In the genomic region with DNA sequence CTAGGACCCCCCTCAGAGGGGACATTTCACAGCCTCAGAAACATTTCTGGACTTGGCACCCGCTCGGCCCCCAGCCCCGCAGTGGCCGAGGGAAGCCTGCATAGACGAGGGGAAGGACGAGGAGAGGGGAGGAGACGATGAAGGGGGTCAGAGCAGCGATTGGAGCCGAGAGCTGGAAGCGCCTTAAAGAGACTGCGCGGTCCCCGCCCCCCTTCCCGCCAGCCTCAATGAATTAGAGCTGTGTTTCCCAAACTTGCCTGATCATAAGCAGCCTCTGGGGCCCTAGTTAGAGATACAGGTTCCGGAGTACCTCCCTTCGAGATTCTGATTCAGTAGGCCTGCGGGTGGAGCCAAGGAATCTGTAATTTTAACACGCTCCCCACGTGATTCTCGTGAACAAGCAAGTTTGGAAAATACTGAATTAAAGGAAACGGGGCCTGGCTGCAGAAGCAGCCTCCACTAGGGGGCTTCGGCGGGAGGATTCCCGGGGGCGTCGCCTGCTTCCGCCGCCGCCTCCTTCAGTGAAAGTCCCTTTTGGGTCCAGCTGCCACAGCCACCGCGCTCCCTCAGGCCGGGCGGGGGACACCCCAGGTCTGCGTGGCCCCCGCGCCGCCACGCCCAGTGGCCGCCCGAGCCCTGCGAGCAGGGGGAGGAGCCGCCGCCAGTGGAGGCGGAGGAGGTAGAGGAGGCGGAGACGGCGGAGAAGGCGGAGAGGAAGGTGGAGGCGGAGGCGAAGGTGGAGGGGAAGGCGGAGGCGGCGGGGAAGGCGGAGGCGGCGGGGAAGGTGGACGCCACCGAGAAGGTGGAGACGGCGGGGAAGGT, we compare ENCODE assay signal across 1 cellular context.
TF ChIP-seq lines count a peak whose summit lies in the region.

A gene (plus strand): TSS at position 651 of the 822 bp plus-strand sequence. CDS start 824 bp downstream, outside the sequence.

TF ChIP-seq in GM12878, 131 proteins besides CTCF, POLR2A, EP300 and RAD21 (continued from another document and continues in another):
- TF ChIP-seq, protein P1, sequence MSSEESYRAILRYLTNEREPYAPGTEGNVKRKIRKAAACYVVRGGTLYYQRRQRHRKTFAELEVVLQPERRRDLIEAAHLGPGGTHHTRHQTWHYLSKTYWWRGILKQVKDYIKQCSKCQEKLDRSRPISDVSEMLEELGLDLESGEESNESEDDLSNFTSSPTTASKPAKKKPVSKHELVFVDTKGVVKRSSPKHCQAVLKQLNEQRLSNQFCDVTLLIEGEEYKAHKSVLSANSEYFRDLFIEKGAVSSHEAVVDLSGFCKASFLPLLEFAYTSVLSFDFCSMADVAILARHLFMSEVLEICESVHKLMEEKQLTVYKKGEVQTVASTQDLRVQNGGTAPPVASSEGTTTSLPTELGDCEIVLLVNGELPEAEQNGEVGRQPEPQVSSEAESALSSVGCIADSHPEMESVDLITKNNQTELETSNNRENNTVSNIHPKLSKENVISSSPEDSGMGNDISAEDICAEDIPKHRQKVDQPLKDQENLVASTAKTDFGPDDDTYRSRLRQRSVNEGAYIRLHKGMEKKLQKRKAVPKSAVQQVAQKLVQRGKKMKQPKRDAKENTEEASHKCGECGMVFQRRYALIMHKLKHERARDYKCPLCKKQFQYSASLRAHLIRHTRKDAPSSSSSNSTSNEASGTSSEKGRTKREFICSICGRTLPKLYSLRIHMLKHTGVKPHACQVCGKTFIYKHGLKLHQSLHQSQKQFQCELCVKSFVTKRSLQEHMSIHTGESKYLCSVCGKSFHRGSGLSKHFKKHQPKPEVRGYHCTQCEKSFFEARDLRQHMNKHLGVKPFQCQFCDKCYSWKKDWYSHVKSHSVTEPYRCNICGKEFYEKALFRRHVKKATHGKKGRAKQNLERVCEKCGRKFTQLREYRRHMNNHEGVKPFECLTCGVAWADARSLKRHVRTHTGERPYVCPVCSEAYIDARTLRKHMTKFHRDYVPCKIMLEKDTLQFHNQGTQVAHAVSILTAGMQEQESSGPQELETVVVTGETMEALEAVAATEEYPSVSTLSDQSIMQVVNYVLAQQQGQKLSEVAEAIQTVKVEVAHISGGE (CRISPR knock-in tag; IDR thresholded peaks at IDR 0.05), result no peak
- TF ChIP-seq CHD2 (IDR thresholded peaks at IDR 0.05; ENCODE audit: borderline replicate concordance, low read depth, low read length), result 0 out of 2 replicates have a peak, but pooled peaks have one; percentile 17
- no peak for TF ChIP-seq TAF1 (IDR thresholded peaks at IDR 0.05; ENCODE audit: borderline replicate concordance, low read depth, low read length)
- TF ChIP-seq SIX5 (IDR thresholded peaks at IDR 0.05; ENCODE audit: low read depth, low read length, severe bottlenecking), result no peak
- 0 out of 2 replicates have a peak, but pooled peaks have one; percentile 43 for TF ChIP-seq TCF12 (IDR thresholded peaks at IDR 0.05; ENCODE audit: low read depth, low read length)
- TF ChIP-seq, protein P2, sequence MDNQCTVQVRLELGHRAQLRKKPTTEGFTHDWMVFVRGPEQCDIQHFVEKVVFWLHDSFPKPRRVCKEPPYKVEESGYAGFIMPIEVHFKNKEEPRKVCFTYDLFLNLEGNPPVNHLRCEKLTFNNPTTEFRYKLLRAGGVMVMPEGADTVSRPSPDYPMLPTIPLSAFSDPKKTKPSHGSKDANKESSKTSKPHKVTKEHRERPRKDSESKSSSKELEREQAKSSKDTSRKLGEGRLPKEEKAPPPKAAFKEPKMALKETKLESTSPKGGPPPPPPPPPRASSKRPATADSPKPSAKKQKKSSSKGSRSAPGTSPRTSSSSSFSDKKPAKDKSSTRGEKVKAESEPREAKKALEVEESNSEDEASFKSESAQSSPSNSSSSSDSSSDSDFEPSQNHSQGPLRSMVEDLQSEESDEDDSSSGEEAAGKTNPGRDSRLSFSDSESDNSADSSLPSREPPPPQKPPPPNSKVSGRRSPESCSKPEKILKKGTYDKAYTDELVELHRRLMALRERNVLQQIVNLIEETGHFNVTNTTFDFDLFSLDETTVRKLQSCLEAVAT (IDR thresholded peaks at IDR 0.05), result no peak
- TF ChIP-seq, protein P3, sequence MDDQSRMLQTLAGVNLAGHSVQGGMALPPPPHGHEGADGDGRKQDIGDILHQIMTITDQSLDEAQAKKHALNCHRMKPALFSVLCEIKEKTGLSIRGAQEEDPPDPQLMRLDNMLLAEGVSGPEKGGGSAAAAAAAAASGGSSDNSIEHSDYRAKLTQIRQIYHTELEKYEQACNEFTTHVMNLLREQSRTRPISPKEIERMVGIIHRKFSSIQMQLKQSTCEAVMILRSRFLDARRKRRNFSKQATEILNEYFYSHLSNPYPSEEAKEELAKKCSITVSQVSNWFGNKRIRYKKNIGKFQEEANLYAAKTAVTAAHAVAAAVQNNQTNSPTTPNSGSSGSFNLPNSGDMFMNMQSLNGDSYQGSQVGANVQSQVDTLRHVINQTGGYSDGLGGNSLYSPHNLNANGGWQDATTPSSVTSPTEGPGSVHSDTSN (IDR thresholded peaks at IDR 0.05; ENCODE audit: insufficient replicate concordance, low read depth, low read length), result no peak
- TF ChIP-seq ASH2L (IDR thresholded peaks at IDR 0.05; ENCODE audit: borderline replicate concordance, low read depth), result no peak
- TF ChIP-seq, protein P4, sequence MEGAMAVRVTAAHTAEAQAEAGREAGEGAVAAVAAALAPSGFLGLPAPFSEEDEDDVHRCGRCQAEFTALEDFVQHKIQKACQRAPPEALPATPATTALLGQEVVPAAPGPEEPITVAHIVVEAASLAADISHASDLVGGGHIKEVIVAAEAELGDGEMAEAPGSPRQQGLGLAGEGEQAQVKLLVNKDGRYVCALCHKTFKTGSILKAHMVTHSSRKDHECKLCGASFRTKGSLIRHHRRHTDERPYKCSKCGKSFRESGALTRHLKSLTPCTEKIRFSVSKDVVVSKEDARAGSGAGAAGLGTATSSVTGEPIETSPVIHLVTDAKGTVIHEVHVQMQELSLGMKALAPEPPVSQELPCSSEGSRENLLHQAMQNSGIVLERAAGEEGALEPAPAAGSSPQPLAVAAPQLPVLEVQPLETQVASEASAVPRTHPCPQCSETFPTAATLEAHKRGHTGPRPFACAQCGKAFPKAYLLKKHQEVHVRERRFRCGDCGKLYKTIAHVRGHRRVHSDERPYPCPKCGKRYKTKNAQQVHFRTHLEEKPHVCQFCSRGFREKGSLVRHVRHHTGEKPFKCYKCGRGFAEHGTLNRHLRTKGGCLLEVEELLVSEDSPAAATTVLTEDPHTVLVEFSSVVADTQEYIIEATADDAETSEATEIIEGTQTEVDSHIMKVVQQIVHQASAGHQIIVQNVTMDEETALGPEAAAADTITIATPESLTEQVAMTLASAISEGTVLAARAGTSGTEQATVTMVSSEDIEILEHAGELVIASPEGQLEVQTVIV (IDR thresholded peaks at IDR 0.05; ENCODE audit: borderline replicate concordance, partially characterized antibody), result no peak
- TF ChIP-seq, protein P5, sequence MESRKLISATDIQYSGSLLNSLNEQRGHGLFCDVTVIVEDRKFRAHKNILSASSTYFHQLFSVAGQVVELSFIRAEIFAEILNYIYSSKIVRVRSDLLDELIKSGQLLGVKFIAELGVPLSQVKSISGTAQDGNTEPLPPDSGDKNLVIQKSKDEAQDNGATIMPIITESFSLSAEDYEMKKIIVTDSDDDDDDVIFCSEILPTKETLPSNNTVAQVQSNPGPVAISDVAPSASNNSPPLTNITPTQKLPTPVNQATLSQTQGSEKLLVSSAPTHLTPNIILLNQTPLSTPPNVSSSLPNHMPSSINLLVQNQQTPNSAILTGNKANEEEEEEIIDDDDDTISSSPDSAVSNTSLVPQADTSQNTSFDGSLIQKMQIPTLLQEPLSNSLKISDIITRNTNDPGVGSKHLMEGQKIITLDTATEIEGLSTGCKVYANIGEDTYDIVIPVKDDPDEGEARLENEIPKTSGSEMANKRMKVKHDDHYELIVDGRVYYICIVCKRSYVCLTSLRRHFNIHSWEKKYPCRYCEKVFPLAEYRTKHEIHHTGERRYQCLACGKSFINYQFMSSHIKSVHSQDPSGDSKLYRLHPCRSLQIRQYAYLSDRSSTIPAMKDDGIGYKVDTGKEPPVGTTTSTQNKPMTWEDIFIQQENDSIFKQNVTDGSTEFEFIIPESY (IDR thresholded peaks at IDR 0.05), result no peak
- TF ChIP-seq SREBF1 (IDR thresholded peaks at IDR 0.05; ENCODE audit: low read length), result no peak
- no peak for TF ChIP-seq ZNF207 (IDR thresholded peaks at IDR 0.05; ENCODE audit: borderline replicate concordance)
- no peak for TF ChIP-seq TARDBP (IDR thresholded peaks at IDR 0.05; ENCODE audit: borderline replicate concordance)
- no peak for TF ChIP-seq RELA (IDR thresholded peaks at IDR 0.05; ENCODE audit: borderline replicate concordance, partially characterized antibody)
- peak; percentile 73; the same call in 1 of the 2 replicates for TF ChIP-seq HDGF (IDR thresholded peaks at IDR 0.05)
- no peak for TF ChIP-seq CBX5 (IDR thresholded peaks at IDR 0.05; ENCODE audit: low read depth)
- TF ChIP-seq ZNF24 (IDR thresholded peaks at IDR 0.05), result no peak
- no peak for TF ChIP-seq RB1 (IDR thresholded peaks at IDR 0.05; ENCODE audit: borderline replicate concordance)
- TF ChIP-seq, protein P6, sequence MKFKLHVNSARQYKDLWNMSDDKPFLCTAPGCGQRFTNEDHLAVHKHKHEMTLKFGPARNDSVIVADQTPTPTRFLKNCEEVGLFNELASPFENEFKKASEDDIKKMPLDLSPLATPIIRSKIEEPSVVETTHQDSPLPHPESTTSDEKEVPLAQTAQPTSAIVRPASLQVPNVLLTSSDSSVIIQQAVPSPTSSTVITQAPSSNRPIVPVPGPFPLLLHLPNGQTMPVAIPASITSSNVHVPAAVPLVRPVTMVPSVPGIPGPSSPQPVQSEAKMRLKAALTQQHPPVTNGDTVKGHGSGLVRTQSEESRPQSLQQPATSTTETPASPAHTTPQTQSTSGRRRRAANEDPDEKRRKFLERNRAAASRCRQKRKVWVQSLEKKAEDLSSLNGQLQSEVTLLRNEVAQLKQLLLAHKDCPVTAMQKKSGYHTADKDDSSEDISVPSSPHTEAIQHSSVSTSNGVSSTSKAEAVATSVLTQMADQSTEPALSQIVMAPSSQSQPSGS (IDR thresholded peaks at IDR 0.05; ENCODE audit: low read length), result no peak
- TF ChIP-seq TCF3 (IDR thresholded peaks at IDR 0.05; ENCODE audit: borderline replicate concordance, insufficient read depth, low read depth, low read length), result 0 out of 2 replicates have a peak, but pooled peaks have one; percentile 23
- peak; percentile 60 for TF ChIP-seq RAD51 (IDR thresholded peaks at IDR 0.05)
- TF ChIP-seq, protein P7, sequence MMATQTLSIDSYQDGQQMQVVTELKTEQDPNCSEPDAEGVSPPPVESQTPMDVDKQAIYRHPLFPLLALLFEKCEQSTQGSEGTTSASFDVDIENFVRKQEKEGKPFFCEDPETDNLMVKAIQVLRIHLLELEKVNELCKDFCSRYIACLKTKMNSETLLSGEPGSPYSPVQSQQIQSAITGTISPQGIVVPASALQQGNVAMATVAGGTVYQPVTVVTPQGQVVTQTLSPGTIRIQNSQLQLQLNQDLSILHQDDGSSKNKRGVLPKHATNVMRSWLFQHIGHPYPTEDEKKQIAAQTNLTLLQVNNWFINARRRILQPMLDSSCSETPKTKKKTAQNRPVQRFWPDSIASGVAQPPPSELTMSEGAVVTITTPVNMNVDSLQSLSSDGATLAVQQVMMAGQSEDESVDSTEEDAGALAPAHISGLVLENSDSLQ (IDR thresholded peaks at IDR 0.05), result no peak
- no peak for TF ChIP-seq NFYA (IDR thresholded peaks at IDR 0.05; ENCODE audit: borderline replicate concordance, low read depth, low read length)
- TF ChIP-seq ZNF274 (IDR thresholded peaks at IDR 0.05; ENCODE audit: insufficient read depth, insufficient read length), result no peak
- no peak for TF ChIP-seq ZZZ3 (IDR thresholded peaks at IDR 0.05; ENCODE audit: control insufficient read depth, insufficient read length, low read depth)
- TF ChIP-seq NR2C2 (IDR thresholded peaks at IDR 0.05; ENCODE audit: borderline replicate concordance, control insufficient read depth, insufficient read length, low read depth), result no peak
- no peak for TF ChIP-seq NBN (IDR thresholded peaks at IDR 0.05)
- TF ChIP-seq, protein P8, sequence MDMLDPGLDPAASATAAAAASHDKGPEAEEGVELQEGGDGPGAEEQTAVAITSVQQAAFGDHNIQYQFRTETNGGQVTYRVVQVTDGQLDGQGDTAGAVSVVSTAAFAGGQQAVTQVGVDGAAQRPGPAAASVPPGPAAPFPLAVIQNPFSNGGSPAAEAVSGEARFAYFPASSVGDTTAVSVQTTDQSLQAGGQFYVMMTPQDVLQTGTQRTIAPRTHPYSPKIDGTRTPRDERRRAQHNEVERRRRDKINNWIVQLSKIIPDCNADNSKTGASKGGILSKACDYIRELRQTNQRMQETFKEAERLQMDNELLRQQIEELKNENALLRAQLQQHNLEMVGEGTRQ (IDR thresholded peaks at IDR 0.05; ENCODE audit: borderline replicate concordance, low read depth, low read length), result no peak
- no peak for TF ChIP-seq CHD4 (IDR thresholded peaks at IDR 0.05)
- TF ChIP-seq SMAD5 (IDR thresholded peaks at IDR 0.05; ENCODE audit: low read depth), result no peak
- TF ChIP-seq BMI1 (IDR thresholded peaks at IDR 0.05; ENCODE audit: borderline replicate concordance), result no peak
- TF ChIP-seq IKZF2 (IDR thresholded peaks at IDR 0.05), result peak in 1 of 2 experiments; percentile 20; a peak in 1 of 4 replicates
- no peak for TF ChIP-seq GABPA (IDR thresholded peaks at IDR 0.05; ENCODE audit: low read depth)
- TF ChIP-seq SREBF2 (IDR thresholded peaks at IDR 0.05; ENCODE audit: low read length), result no peak
- TF ChIP-seq EGR1 (IDR thresholded peaks at IDR 0.05; ENCODE audit: borderline replicate concordance in 1 of 2, low read depth in 2 of 2, low read length in 2 of 2), result peak in 1 of 2 experiments; percentile 85; a peak in 2 of 3 replicates
- no peak for TF ChIP-seq FOXM1 (IDR thresholded peaks at IDR 0.05; ENCODE audit: low read depth, low read length)
- TF ChIP-seq ETV6 (conservative IDR thresholded peaks at IDR 0.05 in 1 of 2, IDR thresholded peaks at IDR 0.05 in 1 of 2; ENCODE audit: borderline replicate concordance in 1 of 2, low read depth in 1 of 2), result no peak
- TF ChIP-seq, protein P9, sequence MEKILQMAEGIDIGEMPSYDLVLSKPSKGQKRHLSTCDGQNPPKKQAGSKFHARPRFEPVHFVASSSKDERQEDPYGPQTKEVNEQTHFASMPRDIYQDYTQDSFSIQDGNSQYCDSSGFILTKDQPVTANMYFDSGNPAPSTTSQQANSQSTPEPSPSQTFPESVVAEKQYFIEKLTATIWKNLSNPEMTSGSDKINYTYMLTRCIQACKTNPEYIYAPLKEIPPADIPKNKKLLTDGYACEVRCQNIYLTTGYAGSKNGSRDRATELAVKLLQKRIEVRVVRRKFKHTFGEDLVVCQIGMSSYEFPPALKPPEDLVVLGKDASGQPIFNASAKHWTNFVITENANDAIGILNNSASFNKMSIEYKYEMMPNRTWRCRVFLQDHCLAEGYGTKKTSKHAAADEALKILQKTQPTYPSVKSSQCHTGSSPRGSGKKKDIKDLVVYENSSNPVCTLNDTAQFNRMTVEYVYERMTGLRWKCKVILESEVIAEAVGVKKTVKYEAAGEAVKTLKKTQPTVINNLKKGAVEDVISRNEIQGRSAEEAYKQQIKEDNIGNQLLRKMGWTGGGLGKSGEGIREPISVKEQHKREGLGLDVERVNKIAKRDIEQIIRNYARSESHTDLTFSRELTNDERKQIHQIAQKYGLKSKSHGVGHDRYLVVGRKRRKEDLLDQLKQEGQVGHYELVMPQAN (conservative IDR thresholded peaks at IDR 0.05), result no peak
- TF ChIP-seq SMAD1 (IDR thresholded peaks at IDR 0.05; ENCODE audit: low read depth, partially characterized antibody), result no peak
- TF ChIP-seq MYB (IDR thresholded peaks at IDR 0.05; ENCODE audit: borderline replicate concordance, low read depth, low read length), result no peak
- no peak for TF ChIP-seq STAT3 (IDR thresholded peaks at IDR 0.05; ENCODE audit: low read depth, low read length)
